In genomic region chr1:4422496-4423289, GRCh38 we compare ENCODE assay signal across 21 cellular contexts.
A peak's percentile ranks its signal among the peaks of the same experiment; 100 is the strongest.
DNase-seq lines count a peak whose midpoint lies in the region; ATAC-seq, FAIRE-seq and TF ChIP-seq lines count a peak whose summit lies in the region.
"Had no signal": no experiment of that assay in that cellular context is flagged by ENCODE, and none has a peak within 500 bp of the region (broad histone marks: within the 10 kb centered on the region; RNA-seq: fewer than 3 reads in every experiment).

No MANE protein-coding gene starts in this region.

- no peak for ATAC-seq in stimulated activated naive CD8-positive, alpha-beta T cell treated with anti-CD3 and anti-CD28 coated beads, Interleukin-15, amount 100 ng/mL, for 72 hours
- no peak for ATAC-seq in stimulated activated memory B cell treated with anti-CD40 and anti-IgM and Interleukin-4, amounts not matched to agents 10 μg/mL and 1 μg/mL and 100 μg/mL, for 72 hours
- ATAC-seq: activated CD4-positive, CD25-positive, alpha-beta regulatory T cell treated with anti-CD3 and anti-CD28 coated beads, Interleukin-2, amount 50 U/mL, for 24 hours; GM23338; heart right ventricle; Panc1 had no signal

- H3K23ac ChIP-seq in H1 (ENCODE audit: insufficient read length): no peak overlapping the region
- H3K23ac ChIP-seq in neuronal stem cell (ENCODE audit: low read depth, low read length, poor library complexity): no peak overlapping the region

- H3K36me3 Mint-ChIP-seq in stimulated activated memory B cell treated with anti-CD40 and anti-IgM and Interleukin-4, amounts not matched to agents 10 μg/mL and 1 μg/mL and 100 μg/mL, for 72 hours: no peaks in the 10 kb centered on the region

- H2AK5ac ChIP-seq in H1 (ENCODE audit: low read depth, low read length) (no peak overlapping the region), neuronal stem cell (ENCODE audit: low read depth, low read length) (peak overlapping the region; percentile 58)

- DNase-seq in COLO829 (ENCODE audit: low spot score): peak; percentile 42
- peak; percentile 69 for DNase-seq in NCI-H1436 treated with DMSO at 0.1 percent for 48 hours (lab: John Stamatoyannopoulos, UW)
- DNase-seq in H1 (ENCODE audit: low read depth in 1 of 2, low spot score in 2 of 2): peak in 1 of 2 experiments; percentile 55
- DNase-seq in neuronal stem cell (ENCODE audit: low spot score): no peak
- DNase-seq in stimulated activated naive CD8-positive, alpha-beta T cell treated with anti-CD3 and anti-CD28 coated beads, Interleukin-15, amount 100 ng/mL, for 72 hours: no peak
- no peak for DNase-seq in D341Med (ENCODE audit: low spot score)
- DNase-seq in AG08396 (ENCODE audit: low spot score): no peak
- DNase-seq: activated naive CD8-positive, alpha-beta T cell treated with anti-CD3 and anti-CD28 coated beads for 36 hours; colonic mucosa; EL; heart right ventricle; mammary epithelial cell; naive B cell; T-helper 9 cell had no signal

- POLR2A ChIA-PET in H1 (lab: Charles Lee; ENCODE audit: partially characterized antibody): no interaction called here

- CTCF ChIA-PET in H1 (lab: Charles Lee; ENCODE audit: partially characterized antibody): no interaction called here

- no peak overlapping the region for H2BK20ac ChIP-seq in H1 (ENCODE audit: low read length)

- no peak for TF ChIP-seq EP300 in H1 (IDR thresholded peaks at IDR 0.05; ENCODE audit: borderline replicate concordance in 1 of 2, low read depth in 2 of 2, low read length in 2 of 2)

- H3K14ac ChIP-seq in H1 (ENCODE audit: insufficient read length) (no peak overlapping the region), neuronal stem cell (ENCODE audit: low read length) (no peak overlapping the region)

- H3K36me3 ChIP-seq in H1 (ENCODE audit: control insufficient read depth in 2 of 4, insufficient read depth in 4 of 4, low read length in 3 of 4) (no peaks in the 10 kb centered on the region), neuronal stem cell (replicated peaks in 1 of 2; ENCODE audit: control insufficient read depth in 2 of 2, insufficient read depth in 2 of 2, low read length in 2 of 2) (no peaks in the 10 kb centered on the region)
- H3K36me3 ChIP-seq: colonic mucosa, heart right ventricle had no signal

- H4K20me1 ChIP-seq in H1 (replicated peaks in 1 of 2; ENCODE audit: control insufficient read depth in 1 of 2, insufficient read depth in 2 of 2, low read length in 2 of 2): peaks cover 0 to 2% of the 10 kb centered on the region in 2 experiments

- no peak for FAIRE-seq in H1 (lab: Jason Lieb, UNC)

- no peak overlapping the region for H4K5ac ChIP-seq in H1 (ENCODE audit: insufficient read length, low read depth, low read length)

- H3K9ac ChIP-seq in H1 (replicated peaks in 1 of 4; ENCODE audit: extremely low read depth in 1 of 4, low read depth in 3 of 4, low read length in 3 of 4) (no peak overlapping the region), neuronal stem cell (ENCODE audit: low read depth, low read length, poor library complexity) (no peak overlapping the region)
- H3K9ac ChIP-seq: parathyroid adenoma had no signal

- H3K79me1 ChIP-seq in H1 (ENCODE audit: low read depth, low read length) (no peaks in the 10 kb centered on the region), neuronal stem cell (ENCODE audit: low read depth, low read length) (no peaks in the 10 kb centered on the region)

- H3K4me1 Mint-ChIP-seq in stimulated activated naive CD8-positive, alpha-beta T cell treated with anti-CD3 and anti-CD28 coated beads, Interleukin-15, amount 100 ng/mL, for 72 hours: no peaks in the 10 kb centered on the region
- no peaks in the 10 kb centered on the region for H3K4me1 Mint-ChIP-seq in stimulated activated memory B cell treated with anti-CD40 and anti-IgM and Interleukin-4, amounts not matched to agents 10 μg/mL and 1 μg/mL and 100 μg/mL, for 72 hours
- H3K4me1 Mint-ChIP-seq: activated naive CD8-positive, alpha-beta T cell treated with anti-CD3 and anti-CD28 coated beads for 36 hours; GM23338; naive B cell had no signal

- H3K4me3 ChIP-seq in H1 (ENCODE audit: extremely low read depth in 1 of 4, insufficient read depth in 2 of 4, low read depth in 3 of 4, low read length in 4 of 4) (no peak overlapping the region), neuronal stem cell (ENCODE audit: low read length in 2 of 2) (no peak overlapping the region)
- H3K4me3 ChIP-seq: colonic mucosa, GM23338, heart right ventricle, smooth muscle cell had no signal

- WGBS in H1 (ENCODE audit: extremely low coverage in 1 of 2, insufficient coverage in 1 of 2, insufficient read length in 1 of 2, insufficient replicate concordance in 2 of 2, low coverage in 1 of 2, low lambda C conversion rate in 2 of 2, missing lambda C conversion rate in 1 of 2), 2 experiments: 74% methylated on average over 18 of the region's 18 CpGs; no CpG with 5 or more reads in 1 of the 2 experiments
- WGBS in neuronal stem cell (ENCODE audit: extremely low coverage in 2 of 2, insufficient read length in 2 of 2, insufficient replicate concordance in 1 of 2), 2 donors: no CpG with 5 or more reads among the region's 18 CpGs

- peak; percentile 43 to 56 for TF ChIP-seq RAD21 in H1 (IDR thresholded peaks at IDR 0.05 in 1 of 2, conservative IDR thresholded peaks at IDR 0.05 in 1 of 2; ENCODE audit: low read depth in 2 of 2, low read length in 2 of 2)

- peaks cover 1% of the 10 kb centered on the region; the same call in 1 of the 2 replicates for H3K23me2 ChIP-seq in H1 (ENCODE audit: low read depth, low read length)

- no peak overlapping the region for H3K27ac Mint-ChIP-seq in stimulated activated naive CD8-positive, alpha-beta T cell treated with anti-CD3 and anti-CD28 coated beads, Interleukin-15, amount 100 ng/mL, for 72 hours
- no peak overlapping the region for H3K27ac Mint-ChIP-seq in stimulated activated memory B cell treated with anti-CD40 and anti-IgM and Interleukin-4, amounts not matched to agents 10 μg/mL and 1 μg/mL and 100 μg/mL, for 72 hours
- H3K27ac Mint-ChIP-seq: activated naive CD8-positive, alpha-beta T cell treated with anti-CD3 and anti-CD28 coated beads for 36 hours; activated T-helper 1 cell treated with anti-CD3 and anti-CD28 coated beads, Interleukin-12 subunit alpha, Interleukin-12 subunit beta, Interleukin-2, Interleukin-4 antibody, amounts not matched to agents 30 ng/mL and 10 ng/mL and 1 ng/mL, durations not matched to agents 14 hours and 24 hours and 36 hours; GM23338; naive B cell had no signal

- H3K9me3 ChIP-seq in H1 (ENCODE audit: insufficient read depth in 2 of 2, low read depth in 1 of 2, low read length in 1 of 2) (peaks cover 10 to 41% of the 10 kb centered on the region in 2 experiments; a peak in 2 of 4 replicates), neuronal stem cell (replicated peaks in 1 of 2; ENCODE audit: control insufficient read depth in 2 of 2, insufficient read depth in 1 of 2, low read depth in 1 of 2, low read length in 2 of 2) (peaks cover 0 to 7% of the 10 kb centered on the region in 2 donors)
- H3K9me3 ChIP-seq: colonic mucosa had no signal

- no peak overlapping the region for H2AFZ ChIP-seq in H1 (ENCODE audit: low read length)
- H2AFZ ChIP-seq in neuronal stem cell (ENCODE audit: low read length): no peak overlapping the region
- H2AFZ ChIP-seq: GM23338, parathyroid adenoma had no signal

- no peaks in the 10 kb centered on the region for H3K27me3 ChIP-seq in H1 (replicated peaks in 1 of 4; ENCODE audit: control insufficient read depth in 3 of 4, extremely low read depth in 1 of 4, insufficient read depth in 3 of 4, low read length in 3 of 4)
- H3K27me3 ChIP-seq in neuronal stem cell (ENCODE audit: control insufficient read depth in 3 of 3, insufficient read depth in 3 of 3, low read depth in 1 of 3, low read length in 3 of 3): no peaks in the 10 kb centered on the region
- H3K27me3 ChIP-seq: colonic mucosa had no signal

- no peak for TF ChIP-seq POLR2A in H1 (IDR thresholded peaks at IDR 0.05; ENCODE audit: control extremely low read depth in 1 of 2, low read depth in 2 of 2, low read length in 2 of 2)

- H4K8ac ChIP-seq in H1 (ENCODE audit: extremely low read depth, insufficient read depth, low read length) (no peak overlapping the region; the same call in 1 of the 2 replicates), neuronal stem cell (ENCODE audit: low read depth, low read length) (no peak overlapping the region)

- H2BK15ac ChIP-seq in H1 (ENCODE audit: low read length) (no peak overlapping the region), neuronal stem cell (ENCODE audit: low read length) (peak overlapping the region; percentile 5)

- H3K79me2 ChIP-seq in H1 (ENCODE audit: control insufficient read depth in 1 of 2, insufficient read depth in 2 of 2, low read length in 2 of 2): no peaks in the 10 kb centered on the region
- H3K79me2 ChIP-seq: parathyroid adenoma had no signal

- H3K9me3 Mint-ChIP-seq in stimulated activated naive CD8-positive, alpha-beta T cell treated with anti-CD3 and anti-CD28 coated beads, Interleukin-15, amount 100 ng/mL, for 72 hours: peaks cover 5 to 15% of the 10 kb centered on the region in 2 donors
- peaks cover 14% of the 10 kb centered on the region for H3K9me3 Mint-ChIP-seq in stimulated activated memory B cell treated with anti-CD40 and anti-IgM and Interleukin-4, amounts not matched to agents 10 μg/mL and 1 μg/mL and 100 μg/mL, for 72 hours

- H2BK12ac ChIP-seq in H1 (ENCODE audit: low read depth, low read length): no peak overlapping the region
- H2BK12ac ChIP-seq in neuronal stem cell (ENCODE audit: low read length): no peak overlapping the region

- H3K4me2 ChIP-seq in H1 (ENCODE audit: insufficient read depth in 1 of 2, low read depth in 2 of 2, low read length in 2 of 2): no peak overlapping the region
- no peak overlapping the region for H3K4me2 ChIP-seq in neuronal stem cell (ENCODE audit: insufficient read depth, low read length, poor library complexity, severe bottlenecking)
- H3K4me2 ChIP-seq: GM23338, smooth muscle cell had no signal

- no peaks in the 10 kb centered on the region; a peak in 2 of 7 replicates for H3K4me1 ChIP-seq in H1 (replicated peaks in 1 of 4; ENCODE audit: control insufficient read depth in 3 of 4, insufficient read depth in 4 of 4, low read length in 3 of 4)
- H3K4me1 ChIP-seq in neuronal stem cell (ENCODE audit: control insufficient read depth in 2 of 2, insufficient read depth in 1 of 2, low read depth in 1 of 2, low read length in 2 of 2): peaks cover 3 to 6% of the 10 kb centered on the region in 2 donors
- H3K4me1 ChIP-seq: colonic mucosa, heart right ventricle, parathyroid adenoma had no signal

- TF ChIP-seq CTCF in H1 (IDR thresholded peaks at IDR 0.05; ENCODE audit: control extremely low read depth in 1 of 3, insufficient read depth in 1 of 3, low read depth in 1 of 3, low read length in 3 of 3): peak; percentile 33 to 46 (median 36)

- H3K56ac ChIP-seq in H1 (replicated peaks; ENCODE audit: insufficient read length, low read depth, low read length): no peak overlapping the region

- H2BK5ac ChIP-seq in H1 (ENCODE audit: low read depth, low read length): no peak overlapping the region
- no peak overlapping the region for H2BK5ac ChIP-seq in neuronal stem cell (ENCODE audit: low read length)

- H3K27ac ChIP-seq in H1 (ENCODE audit: low read depth, low read length) (no peak overlapping the region), neuronal stem cell (replicated peaks; ENCODE audit: low read length) (no peak overlapping the region)
- H3K27ac ChIP-seq: colonic mucosa, heart right ventricle, parathyroid adenoma had no signal

- no peak overlapping the region for H3K4me3 Mint-ChIP-seq in stimulated activated naive CD8-positive, alpha-beta T cell treated with anti-CD3 and anti-CD28 coated beads, Interleukin-15, amount 100 ng/mL, for 72 hours
- no peak overlapping the region for H3K4me3 Mint-ChIP-seq in stimulated activated memory B cell treated with anti-CD40 and anti-IgM and Interleukin-4, amounts not matched to agents 10 μg/mL and 1 μg/mL and 100 μg/mL, for 72 hours
- H3K4me3 Mint-ChIP-seq: activated naive CD8-positive, alpha-beta T cell treated with anti-CD3 and anti-CD28 coated beads for 36 hours; activated T-helper 1 cell treated with anti-CD3 and anti-CD28 coated beads, Interleukin-12 subunit alpha, Interleukin-12 subunit beta, Interleukin-2, Interleukin-4 antibody, amounts not matched to agents 30 ng/mL and 10 ng/mL and 1 ng/mL, durations not matched to agents 14 hours and 24 hours and 36 hours; GM23338; naive B cell had no signal

- H3K27me3 Mint-ChIP-seq in stimulated activated naive CD8-positive, alpha-beta T cell treated with anti-CD3 and anti-CD28 coated beads, Interleukin-15, amount 100 ng/mL, for 72 hours: peaks cover 6% of the 10 kb centered on the region
- H3K27me3 Mint-ChIP-seq in stimulated activated memory B cell treated with anti-CD40 and anti-IgM and Interleukin-4, amounts not matched to agents 10 μg/mL and 1 μg/mL and 100 μg/mL, for 72 hours: peaks cover 17% of the 10 kb centered on the region

- H3K18ac ChIP-seq in H1 (ENCODE audit: extremely low read depth, low read length) (no peak overlapping the region), neuronal stem cell (ENCODE audit: low read length) (peak overlapping the region; percentile 55)

- H2BK120ac ChIP-seq in H1 (replicated peaks; ENCODE audit: low read depth, low read length): no peak overlapping the region
- no peak overlapping the region for H2BK120ac ChIP-seq in neuronal stem cell (ENCODE audit: low read depth, low read length)

- H3K4ac ChIP-seq in H1 (replicated peaks; ENCODE audit: insufficient read length, low read depth, low read length) (no peak overlapping the region), neuronal stem cell (ENCODE audit: low read length) (no peak overlapping the region)

- H4K91ac ChIP-seq in H1 (replicated peaks; ENCODE audit: insufficient read length, low read length): no peak overlapping the region
- no peak overlapping the region for H4K91ac ChIP-seq in neuronal stem cell (ENCODE audit: low read depth, low read length, poor library complexity)

Comparison
In these comparisons a context has a peak if more than half of its experiments do, and no peak if none do; other contexts are left out.
1. DNase-seq: peak in COLO829 (single experiment) and NCI-H1436 treated with DMSO at 0.1 percent for 48 hours (single experiment); none in neuronal stem cell (single experiment), stimulated activated naive CD8-positive, alpha-beta T cell treated with anti-CD3 and anti-CD28 coated beads, Interleukin-15, amount 100 ng/mL, for 72 hours (0 of 2), D341Med (single experiment) and AG08396 (single experiment).